1 cellular context compared by ENCODE assay signal in genomic region chr4:145101091-145101490, GRCh38.
TF ChIP-seq lines count a peak whose summit lies in the region.

No MANE protein-coding gene starts in this region.

TF ChIP-seq in endothelial cell of umbilical vein, 7 proteins besides CTCF, POLR2A, EP300 and RAD21:
- TF ChIP-seq MAX (IDR thresholded peaks at IDR 0.05; ENCODE audit: insufficient read depth, insufficient read length) (no peak), POLR2AphosphoS5 (IDR thresholded peaks at IDR 0.05; ENCODE audit: insufficient read depth, low read depth, low read length) (no peak), FOS (IDR thresholded peaks at IDR 0.05; ENCODE audit: borderline replicate concordance, insufficient read depth, low read length) (no peak), MYC (IDR thresholded peaks at IDR 0.05; ENCODE audit: low read depth, low read length) (no peak), JUN (IDR thresholded peaks at IDR 0.05; ENCODE audit: borderline replicate concordance, insufficient read depth, insufficient read length, low read depth) (no peak), GATA2 (IDR thresholded peaks at IDR 0.05; ENCODE audit: insufficient read depth, insufficient read length, low read depth, low read length) (no peak), EZH2 (IDR thresholded peaks at IDR 0.05; ENCODE audit: borderline replicate concordance, low read depth, low read length, severe bottlenecking) (no peak)
TF ChIP-seq in endothelial cell of umbilical vein: peak in this region for 0.
